15 cellular contexts compared by ENCODE assay signal in genomic region chr2:19677825-19678518, GRCh38.
"Had no signal": no experiment of that assay in that cellular context is flagged by ENCODE, and none has a peak within 500 bp of the region (broad histone marks: within the 10 kb centered on the region; RNA-seq: fewer than 3 reads in every experiment).

No MANE protein-coding gene starts in this region.

- H3K27me3 ChIP-seq: body of pancreas, tibial nerve, vagina had no signal

- ATAC-seq: activated CD8-positive, alpha-beta T cell treated with anti-CD3 and anti-CD28 coated beads for 36 hours; activated T-cell treated with anti-CD3 and anti-CD28 coated beads, Interleukin-2, amount 50 U/mL, for 4 hours; body of pancreas; foreskin keratinocyte; natural killer cell treated with Interleukin-12 subunit alpha and Interleukin-12 subunit beta and Interleukin-15 and Interleukin-18, amount 100 ng/mL, for 72 hours had no signal

- DNase-seq: activated CD4-positive, alpha-beta T cell treated with anti-CD3 and anti-CD28 coated beads for 4 hours; activated CD8-positive, alpha-beta T cell treated with anti-CD3 and anti-CD28 coated beads for 36 hours; activated effector memory CD4-positive, alpha-beta T cell treated with Interleukin-2 at 50 U/mL for 16 hours; activated T-cell treated with anti-CD3 and anti-CD28 coated beads, Interleukin-2, amount 50 U/mL, for 4 hours; body of pancreas; effector memory CD4-positive, alpha-beta T cell; foreskin keratinocyte; glutamatergic neuron; kidney glomerular epithelial cell; stimulated activated CD4-positive, alpha-beta T cell treated with anti-CD3 and anti-CD28 coated beads, Interleukin-1b, Interleukin-23, amount 100 ng/mL, for 48 hours; WERI-Rb-1 had no signal

- H3K4me1 ChIP-seq: body of pancreas, foreskin keratinocyte, vagina had no signal

- H3K9me3 ChIP-seq: body of pancreas, tibial nerve, vagina had no signal

- H3K36me3 ChIP-seq: tibial nerve, vagina, WERI-Rb-1 had no signal

- H3K4me3 ChIP-seq: body of pancreas, lung, tibial nerve, vagina had no signal

- H3K27ac ChIP-seq: body of pancreas, foreskin keratinocyte, tibial nerve, vagina, WERI-Rb-1 had no signal
